Comparison of ENCODE assay signal across 9 cellular contexts in the genomic region with DNA sequence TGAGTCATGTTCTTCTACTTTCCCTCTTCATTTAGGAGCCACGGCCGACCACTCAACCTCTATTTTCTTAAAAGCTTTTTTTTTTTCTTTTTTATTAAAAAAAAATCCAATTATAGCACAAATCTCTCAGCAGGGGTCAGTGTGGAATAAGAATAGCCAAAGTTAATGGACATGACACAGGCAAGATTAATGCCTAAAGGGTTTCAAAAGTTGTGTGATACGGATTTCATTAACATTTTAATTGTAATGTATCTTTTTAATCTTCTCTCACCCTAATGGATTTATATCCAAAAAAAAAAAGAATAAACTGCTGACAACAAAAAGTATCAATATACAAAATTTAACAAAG. TPM values are rescaled to one million over a fixed set of nuclear protein-coding genes. Genes with fewer than 3 reads are reported as not detected.
A peak's percentile ranks its signal among the peaks of the same experiment; 100 is the strongest.
DNase-seq lines count a peak whose midpoint lies in the region; ATAC-seq and TF ChIP-seq lines count a peak whose summit lies in the region.
"Had no signal": no experiment of that assay in that cellular context is flagged by ENCODE, and none has a peak within 500 bp of the region (broad histone marks: within the 10 kb centered on the region; RNA-seq: fewer than 3 reads in every experiment).

No MANE protein-coding gene starts in this region.

- H3K4me1 ChIP-seq in thoracic aorta (ENCODE audit: control insufficient read depth in 1 of 2, low read depth in 2 of 2), result peaks cover 67 to 88% of the 10 kb centered on the region in 2 donors

- no peak overlapping the region for H3K4me3 Mint-ChIP-seq in activated CD4-positive, alpha-beta T cell treated with anti-CD3 and anti-CD28 coated beads, Interleukin-2, amount 10 ng/mL, durations not matched to agents 24 days and 14 days

- DNase-seq in activated CD4-positive, alpha-beta T cell treated with anti-CD3 and anti-CD28 coated beads, Interleukin-2, amount 10 ng/mL, durations not matched to agents 24 days and 14 days, result peak; percentile 55
- no peak for DNase-seq in activated CD4-positive, alpha-beta T cell treated with anti-CD3 and anti-CD28 coated beads for 4 hours
- peak; percentile 68 for DNase-seq in OCI-M1 (lab: John Stamatoyannopoulos, UW)
- DNase-seq in fibroblast of peridontal ligament (ENCODE audit: extremely low read depth), result peak; percentile 77
- DNase-seq in thoracic aorta (ENCODE audit: low spot score), result no peak
- DNase-seq in amniotic stem cell (lab: John Stamatoyannopoulos, UW), result no peak
- DNase-seq: stimulated activated CD8-positive, alpha-beta memory T cell treated with anti-CD3 and anti-CD28 coated beads, Interleukin-4, amount 100 ng/mL, for 48 hours had no signal

- no peak overlapping the region for H3K27ac Mint-ChIP-seq in activated CD4-positive, alpha-beta T cell treated with anti-CD3 and anti-CD28 coated beads, Interleukin-2, amount 10 ng/mL, durations not matched to agents 24 days and 14 days

- ATAC-seq in thoracic aorta (ENCODE audit: insufficient number of reproducible peaks, low FRiP score, low read depth) (no peak), GM21360 (IDR thresholded peaks at IDR 0.05; ENCODE audit: unreplicated experiment) (no peak), GM21786 (IDR thresholded peaks at IDR 0.05; ENCODE audit: unreplicated experiment) (no peak)

- no peaks in the 10 kb centered on the region for H3K9me3 ChIP-seq in thoracic aorta

- H3K36me3 ChIP-seq in thoracic aorta, result no peaks in the 10 kb centered on the region

- H3K4me1 Mint-ChIP-seq in activated CD4-positive, alpha-beta T cell treated with anti-CD3 and anti-CD28 coated beads, Interleukin-2, amount 10 ng/mL, durations not matched to agents 24 days and 14 days, result peaks cover 1% of the 10 kb centered on the region

- peak; percentile 48 for TF ChIP-seq CTCF in thoracic aorta (IDR thresholded peaks at IDR 0.05)

- intact Hi-C loops in activated CD4-positive, alpha-beta T cell treated with anti-CD3 and anti-CD28 coated beads, Interleukin-2, amount 10 ng/mL, durations not matched to agents 24 days and 14 days (cut with micrococcal nuclease), result loop anchor here (1.0 kb wide), 1 partner anchor 34 kb away; no protein-coding TSS in a partner anchor

- no peaks in the 10 kb centered on the region for H3K27me3 ChIP-seq in thoracic aorta (replicated peaks; ENCODE audit: insufficient read depth)

- H3K36me3 Mint-ChIP-seq in activated CD4-positive, alpha-beta T cell treated with anti-CD3 and anti-CD28 coated beads, Interleukin-2, amount 10 ng/mL, durations not matched to agents 24 days and 14 days (ENCODE audit: low read depth), result no peaks in the 10 kb centered on the region

- H3K27me3 Mint-ChIP-seq in activated CD4-positive, alpha-beta T cell treated with anti-CD3 and anti-CD28 coated beads, Interleukin-2, amount 10 ng/mL, durations not matched to agents 24 days and 14 days, result peaks cover 3% of the 10 kb centered on the region

- no peaks in the 10 kb centered on the region for H3K9me3 Mint-ChIP-seq in activated CD4-positive, alpha-beta T cell treated with anti-CD3 and anti-CD28 coated beads, Interleukin-2, amount 10 ng/mL, durations not matched to agents 24 days and 14 days

- H3K4me3 ChIP-seq in thoracic aorta, result peak overlapping the region; percentile 78

- H3K27ac ChIP-seq in thoracic aorta, result peak overlapping the region; percentile 89 to 94

RNA-seq across cellular contexts. Expression of gene NACC2, which starts 5.4 kb away (rescaled TPM):
- 3.2 and 3.6 TPM in 2 replicates for total RNA-seq in activated CD4-positive, alpha-beta T cell treated with anti-CD3 and anti-CD28 coated beads, Interleukin-2, amount 10 ng/mL, durations not matched to agents 24 days and 14 days
- total RNA-seq in thoracic aorta, result 10 to 100 TPM; 69.2 to 79.7 TPM

RNA-seq across cellular contexts. Expression of gene TMEM250, which starts 29.0 kb away (rescaled TPM):
- 49.8 and 52.7 TPM in 2 replicates for total RNA-seq in activated CD4-positive, alpha-beta T cell treated with anti-CD3 and anti-CD28 coated beads, Interleukin-2, amount 10 ng/mL, durations not matched to agents 24 days and 14 days
- 10 to 100 TPM; 38.9 to 40.1 TPM for total RNA-seq in thoracic aorta

Comparison
In these comparisons a context has a peak if more than half of its experiments do, and no peak if none do; other contexts are left out.
1. DNase-seq: peak in activated CD4-positive, alpha-beta T cell treated with anti-CD3 and anti-CD28 coated beads, Interleukin-2, amount 10 ng/mL, durations not matched to agents 24 days and 14 days (single experiment), OCI-M1 (single experiment) and fibroblast of peridontal ligament (single experiment); none in activated CD4-positive, alpha-beta T cell treated with anti-CD3 and anti-CD28 coated beads for 4 hours (0 of 2), thoracic aorta (single experiment) and amniotic stem cell (single experiment).
2. RNA of gene NACC2, which starts 5.4 kb away (total RNA-seq): 69.2 to 79.7 TPM in thoracic aorta; 3.2 to 3.6 TPM in activated CD4-positive, alpha-beta T cell treated with anti-CD3 and anti-CD28 coated beads, Interleukin-2, amount 10 ng/mL, durations not matched to agents 24 days and 14 days; every median in the first group is over 10 times any median in the second.